In the genomic region with DNA sequence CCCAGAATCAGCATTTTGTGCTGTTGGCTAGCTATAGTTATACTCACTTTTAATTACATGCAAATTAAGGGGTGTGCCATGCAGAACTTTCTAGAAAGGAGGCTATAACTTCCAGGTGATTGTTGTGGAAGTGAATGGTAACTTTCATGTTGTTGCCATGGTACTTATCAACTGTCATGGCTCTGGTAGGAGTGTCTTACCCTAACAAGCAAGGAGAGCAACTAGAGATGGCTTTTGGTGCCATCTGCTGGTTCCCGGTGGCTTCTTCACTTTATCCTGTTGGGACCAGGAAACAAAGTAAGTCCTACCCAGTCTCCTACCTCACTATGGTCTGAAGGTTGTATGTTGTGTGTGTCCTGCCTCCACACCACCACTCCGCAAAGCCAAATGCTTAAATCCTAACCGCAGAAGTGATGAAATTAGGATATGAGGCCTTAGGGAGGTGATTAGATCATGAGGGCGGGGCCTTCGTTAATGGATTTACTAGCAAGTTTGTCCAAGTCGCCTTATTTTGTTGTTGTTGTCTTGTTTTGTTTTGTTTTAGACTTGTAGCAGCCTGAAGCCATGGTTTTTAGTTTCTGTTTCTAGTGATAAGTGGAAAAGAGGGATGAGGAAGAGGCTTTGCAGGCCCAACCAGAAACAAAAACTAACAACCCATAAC, we compare ENCODE assay signal across 8 cellular contexts. TPM values are rescaled to one million over a fixed set of nuclear protein-coding genes. Genes with fewer than 3 reads are reported as not detected.
DNase-seq lines count a peak whose midpoint lies in the region; ATAC-seq and TF ChIP-seq lines count a peak whose summit lies in the region.

No MANE protein-coding gene starts in this region.

- no peaks in the 10 kb centered on the region for H3K9me3 ChIP-seq in HEK293 (ENCODE audit: control insufficient read depth, insufficient read depth, low read depth, low read length)

- TF ChIP-seq CTCF in HEK293 (tag by site-specific recombination; IDR thresholded peaks at IDR 0.05): peak; percentile 47; the same call in 1 of the 2 replicates

- no peaks in the 10 kb centered on the region for H3K9me3 Mint-ChIP-seq in T-helper 2 cell treated with Interferon-gamma antibody and Interleukin-4, amounts not matched to agents 5 μg/mL and 100 μg/mL, for 36 hours

- H3K36me3 Mint-ChIP-seq in T-helper 2 cell treated with Interferon-gamma antibody and Interleukin-4, amounts not matched to agents 5 μg/mL and 100 μg/mL, for 36 hours (ENCODE audit: low read depth): peaks cover 5% of the 10 kb centered on the region

- H3K4me3 Mint-ChIP-seq in T-helper 2 cell treated with Interferon-gamma antibody and Interleukin-4, amounts not matched to agents 5 μg/mL and 100 μg/mL, for 36 hours: no peak overlapping the region

- intact Hi-C loops in left ventricle myocardium superior (cut with micrococcal nuclease): loop anchor here (5.0 to 10.0 kb wide), 2 partner anchors 171 to 484 kb away; a partner anchor contains a TSS

- peak; percentile 81 for DNase-seq in COR-L47 (lab: John Stamatoyannopoulos, UW)
- peak; percentile 82 to 86 for DNase-seq in NCI-H2081 (lab: John Stamatoyannopoulos, UW)
- DNase-seq in T-helper 2 cell treated with Interferon-gamma antibody and Interleukin-4, amounts not matched to agents 5 μg/mL and 100 μg/mL, for 36 hours (ENCODE audit: low spot score): peak; percentile 78
- peak in 55 of 58 donors; percentile 10 to 87 (median 60) for DNase-seq in anterior cingulate cortex (lab: John Stamatoyannopoulos, UW)
- peak; percentile 80 for DNase-seq in left ventricle myocardium superior
- peak; percentile 84 for DNase-seq in retina

- H3K27ac ChIP-seq in HEK293 (ENCODE audit: extremely low read depth, low read depth, low read length): no peak overlapping the region

- no peak overlapping the region for H3K4me3 ChIP-seq in HEK293 (ENCODE audit: low read depth, low read length)

- H3K27me3 Mint-ChIP-seq in T-helper 2 cell treated with Interferon-gamma antibody and Interleukin-4, amounts not matched to agents 5 μg/mL and 100 μg/mL, for 36 hours (ENCODE audit: low read depth): no peaks in the 10 kb centered on the region

- H3K4me1 Mint-ChIP-seq in T-helper 2 cell treated with Interferon-gamma antibody and Interleukin-4, amounts not matched to agents 5 μg/mL and 100 μg/mL, for 36 hours (ENCODE audit: low read depth): peaks cover 29% of the 10 kb centered on the region

- H3K27ac Mint-ChIP-seq in T-helper 2 cell treated with Interferon-gamma antibody and Interleukin-4, amounts not matched to agents 5 μg/mL and 100 μg/mL, for 36 hours: peak overlapping the region; percentile 73

- H3K4me1 ChIP-seq in HEK293 (ENCODE audit: control insufficient read depth, insufficient read depth, low read length): no peaks in the 10 kb centered on the region

- peak; percentile 12 for ATAC-seq in left ventricle myocardium superior
- ATAC-seq in GM19023 (IDR thresholded peaks at IDR 0.05; ENCODE audit: unreplicated experiment): no peak

- CTCF ChIA-PET in HEK293 (lab: Yijun Ruan, JAX): interaction anchor here (0.6 to 2.6 kb wide), 27 partner anchors 11 to 661 kb away, joined by 3 to 46 read pairs (median 4); a partner anchor contains a TSS

- POLR2A ChIA-PET in HEK293 (lab: Yijun Ruan, JAX): interaction anchor here (1.3 kb wide), 1 partner anchor 28 kb away, joined by 5 read pairs; a partner anchor contains a TSS

- H3K36me3 ChIP-seq in HEK293 (ENCODE audit: control insufficient read depth in 2 of 2, insufficient read depth in 1 of 2, low read length in 2 of 2): no peaks in the 10 kb centered on the region; a peak in 1 of 3 replicates

TF ChIP-seq in HEK293, 187 proteins besides CTCF, POLR2A, EP300 and RAD21:
- TF ChIP-seq GLI2 (tag by site-specific recombination; IDR thresholded peaks at IDR 0.05; ENCODE audit: borderline replicate concordance, low read depth) (no peak), ZNF350 (tag by site-specific recombination; IDR thresholded peaks at IDR 0.05) (no peak), MZF1 (tag by site-specific recombination; IDR thresholded peaks at IDR 0.05; ENCODE audit: borderline replicate concordance) (no peak), ZNF341 (tag by site-specific recombination; IDR thresholded peaks at IDR 0.05; ENCODE audit: low read depth) (no peak), ZBTB7A (tag by site-specific recombination; IDR thresholded peaks at IDR 0.05; ENCODE audit: low read depth) (no peak), SP7 (tag by site-specific recombination; IDR thresholded peaks at IDR 0.05) (0 out of 2 replicates have a peak, but pooled peaks have one; percentile 28), KLF7 (tag by site-specific recombination; IDR thresholded peaks at IDR 0.05; ENCODE audit: borderline replicate concordance) (no peak), PRDM1 (tag by site-specific recombination; IDR thresholded peaks at IDR 0.05) (peak; percentile 78), SP3 (tag by site-specific recombination; IDR thresholded peaks at IDR 0.05) (peak; percentile 20; the same call in 1 of the 2 replicates), ZNF654 (tag by site-specific recombination; IDR thresholded peaks at IDR 0.05; ENCODE audit: low read depth) (peak; percentile 88), ZNF558 (tag by site-specific recombination; IDR thresholded peaks at IDR 0.05) (no peak), KLF9 (tag by site-specific recombination; IDR thresholded peaks at IDR 0.05; ENCODE audit: low read depth) (0 out of 2 replicates have a peak, but pooled peaks have one; percentile 18), ZNF221 (tag by site-specific recombination; IDR thresholded peaks at IDR 0.05; ENCODE audit: borderline replicate concordance) (no peak), ZNF16 (tag by site-specific recombination; IDR thresholded peaks at IDR 0.05; ENCODE audit: low read depth) (no peak), ZNF19 (tag by site-specific recombination; IDR thresholded peaks at IDR 0.05; ENCODE audit: low read depth) (no peak), ZNF600 (tag by site-specific recombination; IDR thresholded peaks at IDR 0.05) (peak; percentile 43; the same call in 1 of the 2 replicates), ZNF184 (tag by site-specific recombination; IDR thresholded peaks at IDR 0.05) (no peak), ZNF302 (tag by site-specific recombination; IDR thresholded peaks at IDR 0.05; ENCODE audit: low read depth) (no peak), ZBTB20 (tag by site-specific recombination; IDR thresholded peaks at IDR 0.05) (no peak), ZNF2 (tag by site-specific recombination; IDR thresholded peaks at IDR 0.05) (no peak), HOXC10 (CRISPR knock-in tag; IDR thresholded peaks at IDR 0.05) (no peak)
- TF ChIP-seq, protein P1, sequence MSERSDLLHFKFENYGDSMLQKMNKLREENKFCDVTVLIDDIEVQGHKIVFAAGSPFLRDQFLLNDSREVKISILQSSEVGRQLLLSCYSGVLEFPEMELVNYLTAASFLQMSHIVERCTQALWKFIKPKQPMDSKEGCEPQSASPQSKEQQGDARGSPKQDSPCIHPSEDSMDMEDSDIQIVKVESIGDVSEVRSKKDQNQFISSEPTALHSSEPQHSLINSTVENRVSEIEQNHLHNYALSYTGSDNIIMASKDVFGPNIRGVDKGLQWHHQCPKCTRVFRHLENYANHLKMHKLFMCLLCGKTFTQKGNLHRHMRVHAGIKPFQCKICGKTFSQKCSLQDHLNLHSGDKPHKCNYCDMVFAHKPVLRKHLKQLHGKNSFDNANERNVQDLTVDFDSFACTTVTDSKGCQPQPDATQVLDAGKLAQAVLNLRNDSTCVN (tag by site-specific recombination; optimal IDR thresholded peaks at IDR 0.05): no peak
- TF ChIP-seq, protein P2, sequence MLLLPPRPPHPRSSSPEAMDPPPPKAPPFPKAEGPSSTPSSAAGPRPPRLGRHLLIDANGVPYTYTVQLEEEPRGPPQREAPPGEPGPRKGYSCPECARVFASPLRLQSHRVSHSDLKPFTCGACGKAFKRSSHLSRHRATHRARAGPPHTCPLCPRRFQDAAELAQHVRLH (tag by site-specific recombination; IDR thresholded peaks at IDR 0.05): no peak
- TF ChIP-seq, protein P3, sequence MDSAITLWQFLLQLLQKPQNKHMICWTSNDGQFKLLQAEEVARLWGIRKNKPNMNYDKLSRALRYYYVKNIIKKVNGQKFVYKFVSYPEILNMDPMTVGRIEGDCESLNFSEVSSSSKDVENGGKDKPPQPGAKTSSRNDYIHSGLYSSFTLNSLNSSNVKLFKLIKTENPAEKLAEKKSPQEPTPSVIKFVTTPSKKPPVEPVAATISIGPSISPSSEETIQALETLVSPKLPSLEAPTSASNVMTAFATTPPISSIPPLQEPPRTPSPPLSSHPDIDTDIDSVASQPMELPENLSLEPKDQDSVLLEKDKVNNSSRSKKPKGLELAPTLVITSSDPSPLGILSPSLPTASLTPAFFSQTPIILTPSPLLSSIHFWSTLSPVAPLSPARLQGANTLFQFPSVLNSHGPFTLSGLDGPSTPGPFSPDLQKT (IDR thresholded peaks at IDR 0.05; ENCODE audit: borderline replicate concordance, low read depth, low read length): no peak
- TF ChIP-seq, protein P4, sequence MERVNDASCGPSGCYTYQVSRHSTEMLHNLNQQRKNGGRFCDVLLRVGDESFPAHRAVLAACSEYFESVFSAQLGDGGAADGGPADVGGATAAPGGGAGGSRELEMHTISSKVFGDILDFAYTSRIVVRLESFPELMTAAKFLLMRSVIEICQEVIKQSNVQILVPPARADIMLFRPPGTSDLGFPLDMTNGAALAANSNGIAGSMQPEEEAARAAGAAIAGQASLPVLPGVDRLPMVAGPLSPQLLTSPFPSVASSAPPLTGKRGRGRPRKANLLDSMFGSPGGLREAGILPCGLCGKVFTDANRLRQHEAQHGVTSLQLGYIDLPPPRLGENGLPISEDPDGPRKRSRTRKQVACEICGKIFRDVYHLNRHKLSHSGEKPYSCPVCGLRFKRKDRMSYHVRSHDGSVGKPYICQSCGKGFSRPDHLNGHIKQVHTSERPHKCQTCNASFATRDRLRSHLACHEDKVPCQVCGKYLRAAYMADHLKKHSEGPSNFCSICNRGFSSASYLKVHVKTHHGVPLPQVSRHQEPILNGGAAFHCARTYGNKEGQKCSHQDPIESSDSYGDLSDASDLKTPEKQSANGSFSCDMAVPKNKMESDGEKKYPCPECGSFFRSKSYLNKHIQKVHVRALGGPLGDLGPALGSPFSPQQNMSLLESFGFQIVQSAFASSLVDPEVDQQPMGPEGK (tag by site-specific recombination; IDR thresholded peaks at IDR 0.05): no peak

RNA-seq across cellular contexts. Expression of a gene that starts 22.6 kb away (rescaled TPM):
- 11.2 TPM for total RNA-seq in left ventricle myocardium superior

RNA-seq across cellular contexts. Expression of a gene that starts 27.7 kb away (rescaled TPM):
- total RNA-seq in left ventricle myocardium superior: 10.8 TPM

RNA-seq across cellular contexts. Expression of a gene that starts 31.5 kb away (rescaled TPM):
- 580 TPM for total RNA-seq in left ventricle myocardium superior

RNA-seq across cellular contexts. Expression of a gene that starts 38.9 kb away (rescaled TPM):
- 92.8 TPM for total RNA-seq in left ventricle myocardium superior
